In the genomic region with DNA sequence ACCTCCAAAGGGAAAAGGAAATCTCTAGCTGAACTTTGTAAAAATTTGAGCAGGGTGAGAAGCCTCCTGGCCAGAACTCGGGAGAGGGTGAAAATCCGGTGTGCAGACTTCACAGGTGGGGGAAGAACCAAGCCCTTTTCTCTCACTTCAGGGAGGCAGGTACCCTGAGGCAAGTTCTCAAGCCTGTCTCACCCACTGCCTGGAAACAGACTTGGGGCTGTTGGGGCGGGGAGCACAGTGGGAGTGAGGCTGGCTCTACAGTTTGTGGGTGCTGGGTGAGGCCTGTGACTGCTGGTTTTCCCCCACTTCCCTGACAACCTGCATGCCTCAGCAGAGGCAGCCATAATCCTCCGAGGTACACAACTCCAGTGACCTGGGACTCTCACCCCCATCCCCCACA, we compare ENCODE assay signal across 30 cellular contexts.
"Had no signal": no experiment of that assay in that cellular context is flagged by ENCODE, and none has a peak within 500 bp of the region (broad histone marks: within the 10 kb centered on the region; RNA-seq: fewer than 3 reads in every experiment).

No MANE protein-coding gene starts in this region.

- H3K4me1 Mint-ChIP-seq: activated B cell treated with CpG ODN at 0.5 μM for 24 hours; activated naive CD4-positive, alpha-beta T cell treated with anti-CD3 and anti-CD28 coated beads, Interleukin-2, amount 50 U/mL, for 24 hours; activated naive CD8-positive, alpha-beta T cell treated with anti-CD3 and anti-CD28 coated beads for 36 hours; activated naive CD8-positive, alpha-beta T cell treated with anti-CD3 and anti-CD28 coated beads, Interleukin-2, amount 50 U/mL, for 24 hours; activated T-helper 17 cell treated with anti-CD3 and anti-CD28 coated beads, Interleukin-2, amount 50 U/mL, for 72 hours; T-helper 17 cell had no signal

- ATAC-seq: activated CD4-positive, CD25-positive, alpha-beta regulatory T cell treated with anti-CD3 and anti-CD28 coated beads, Interleukin-2, amount 50 U/mL, for 24 hours; activated CD8-positive, alpha-beta T cell treated with anti-CD3 and anti-CD28 coated beads for 36 hours; activated naive CD8-positive, alpha-beta T cell treated with anti-CD3 and anti-CD28 coated beads, Interleukin-2, amount 50 U/mL, for 24 hours; activated T-cell treated with anti-CD3 and anti-CD28 coated beads, Interleukin-2, amount 50 U/mL, for 4 hours; activated T-helper 17 cell treated with anti-CD3 and anti-CD28 coated beads, Interleukin-2, amount 50 U/mL, for 72 hours; body of pancreas; effector memory CD8-positive, alpha-beta T cell; T-helper 17 cell had no signal

- H3K36me3 Mint-ChIP-seq: activated naive CD4-positive, alpha-beta T cell treated with anti-CD3 and anti-CD28 coated beads, Interleukin-2, amount 50 U/mL, for 24 hours; activated naive CD8-positive, alpha-beta T cell treated with anti-CD3 and anti-CD28 coated beads for 36 hours had no signal

- DNase-seq: activated B cell treated with CpG ODN at 0.5 μM for 24 hours; activated CD4-positive, alpha-beta T cell treated with anti-CD3 and anti-CD28 coated beads for 48 hours; activated CD4-positive, alpha-beta T cell treated with anti-CD3 and anti-CD28 coated beads, Interleukin-2, amount 50 U/mL, for 1 hour; activated CD4-positive, alpha-beta T cell treated with anti-CD3 and anti-CD28 coated beads, Interleukin-2, amount 50 U/mL, for 48 hours; activated CD8-positive, alpha-beta memory T cell treated with anti-CD3 and anti-CD28 coated beads for 24 hours; activated CD8-positive, alpha-beta T cell treated with anti-CD3 and anti-CD28 coated beads for 36 hours; activated effector memory CD4-positive, alpha-beta T cell treated with anti-CD3 and anti-CD28 coated beads, Interleukin-2, amount 50 U/mL, for 16 hours; activated naive CD4-positive, alpha-beta T cell treated with anti-CD3 and anti-CD28 coated beads for 36 hours; activated naive CD8-positive, alpha-beta T cell treated with anti-CD3 and anti-CD28 coated beads for 36 hours; activated naive CD8-positive, alpha-beta T cell treated with anti-CD3 and anti-CD28 coated beads, Interleukin-2, amount 50 U/mL, for 24 hours; activated T-cell treated with anti-CD3 and anti-CD28 coated beads, Interleukin-2, amount 50 U/mL, for 4 hours; adrenal gland; amygdala; aorta; body of pancreas; caudate nucleus; cortex of kidney; dermis blood vessel endothelial cell; effector CD4-positive, alpha-beta T cell; effector memory CD8-positive, alpha-beta T cell; head of caudate nucleus; T-helper 1 cell; T-helper 17 cell; T1000; WERI-Rb-1 had no signal

- H3K4me3 Mint-ChIP-seq: activated B cell treated with CpG ODN at 0.5 μM for 24 hours; activated CD8-positive, alpha-beta T cell treated with anti-CD3 and anti-CD28 coated beads for 36 hours; activated naive CD4-positive, alpha-beta T cell treated with anti-CD3 and anti-CD28 coated beads for 36 hours; activated naive CD4-positive, alpha-beta T cell treated with anti-CD3 and anti-CD28 coated beads, Interleukin-2, amount 50 U/mL, for 24 hours; activated naive CD8-positive, alpha-beta T cell treated with anti-CD3 and anti-CD28 coated beads for 36 hours; activated naive CD8-positive, alpha-beta T cell treated with anti-CD3 and anti-CD28 coated beads, Interleukin-2, amount 50 U/mL, for 24 hours; activated T-cell treated with anti-CD3 and anti-CD28 coated beads, Interleukin-2, amount 50 U/mL, for 4 hours; activated T-helper 17 cell treated with anti-CD3 and anti-CD28 coated beads, Interleukin-2, amount 50 U/mL, for 72 hours; effector memory CD8-positive, alpha-beta T cell; T-helper 17 cell; T-helper 2 cell treated with Interferon-gamma antibody and Interleukin-4, amounts not matched to agents 5 μg/mL and 100 μg/mL, for 36 hours had no signal

- H3K27ac Mint-ChIP-seq: activated B cell treated with CpG ODN at 0.5 μM for 24 hours; activated CD8-positive, alpha-beta T cell treated with anti-CD3 and anti-CD28 coated beads for 36 hours; activated naive CD4-positive, alpha-beta T cell treated with anti-CD3 and anti-CD28 coated beads for 36 hours; activated naive CD4-positive, alpha-beta T cell treated with anti-CD3 and anti-CD28 coated beads, Interleukin-2, amount 50 U/mL, for 24 hours; activated naive CD8-positive, alpha-beta T cell treated with anti-CD3 and anti-CD28 coated beads for 36 hours; activated naive CD8-positive, alpha-beta T cell treated with anti-CD3 and anti-CD28 coated beads, Interleukin-2, amount 50 U/mL, for 24 hours; activated T-helper 17 cell treated with anti-CD3 and anti-CD28 coated beads, Interleukin-2, amount 50 U/mL, for 72 hours; effector memory CD8-positive, alpha-beta T cell; T-helper 17 cell; T-helper 2 cell treated with Interferon-gamma antibody and Interleukin-4, amounts not matched to agents 5 μg/mL and 100 μg/mL, for 36 hours had no signal

- H3K4me3 ChIP-seq: adrenal gland, body of pancreas, esophagus muscularis mucosa had no signal

- H3K27me3 Mint-ChIP-seq: activated naive CD8-positive, alpha-beta T cell treated with anti-CD3 and anti-CD28 coated beads for 36 hours had no signal

- H3K9me3 Mint-ChIP-seq: activated CD8-positive, alpha-beta T cell treated with anti-CD3 and anti-CD28 coated beads for 36 hours; activated naive CD8-positive, alpha-beta T cell treated with anti-CD3 and anti-CD28 coated beads for 36 hours; T-helper 2 cell treated with Interferon-gamma antibody and Interleukin-4, amounts not matched to agents 5 μg/mL and 100 μg/mL, for 36 hours had no signal
